In genomic region chr2:133871810-133872209, GRCh38 we compare ENCODE assay signal across 11 cellular contexts.
"Had no signal": no experiment of that assay in that cellular context is flagged by ENCODE, and none has a peak within 500 bp of the region (broad histone marks: within the 10 kb centered on the region; RNA-seq: fewer than 3 reads in every experiment).

No MANE protein-coding gene starts in this region.

- H3K4me3 ChIP-seq: prostate gland, right lobe of liver, smooth muscle cell had no signal

- DNase-seq: activated CD4-positive, alpha-beta memory T cell treated with anti-CD3 and anti-CD28 coated beads for 36 hours; activated CD8-positive, alpha-beta memory T cell treated with anti-CD3 and anti-CD28 coated beads, Interleukin-2, amount 10 ng/mL, durations not matched to agents 7 days and 5 days; activated naive CD4-positive, alpha-beta T cell treated with anti-CD3 and anti-CD28 coated beads, Interleukin-2, amount 10 ng/mL, durations not matched to agents 7 days and 5 days; activated T-cell treated with anti-CD3 and anti-CD28 coated beads, Interleukin-2, amount 50 U/mL, for 1 hour; glutamatergic neuron; nephron progenitor cell; occipital lobe; right lobe of liver had no signal

- H3K27me3 ChIP-seq: right lobe of liver had no signal

- H3K36me3 ChIP-seq: prostate gland, right lobe of liver had no signal

- H3K4me1 ChIP-seq: prostate gland, right lobe of liver had no signal

- H3K9me3 ChIP-seq: prostate gland, right lobe of liver had no signal

- H3K27ac ChIP-seq: prostate gland, right lobe of liver, VCaP had no signal
